Comparison of ENCODE assay signal across 8 cellular contexts in genomic region chrX:154486052-154486395, GRCh38. TPM values are rescaled to one million over a fixed set of nuclear protein-coding genes. Genes with fewer than 3 reads are reported as not detected.
A peak's percentile ranks its signal among the peaks of the same experiment; 100 is the strongest.
DNase-seq lines count a peak whose midpoint lies in the region; ATAC-seq and TF ChIP-seq lines count a peak whose summit lies in the region.

No MANE protein-coding gene starts in this region.

- peaks cover 28% of the 10 kb centered on the region for H3K4me1 ChIP-seq in OCI-LY3 (ENCODE audit: low read length)
- peaks cover 7% of the 10 kb centered on the region for H3K4me1 ChIP-seq in mammary epithelial cell (ENCODE audit: insufficient read depth, low read length)
- H3K4me1 ChIP-seq in liver (ENCODE audit: control insufficient read depth in 4 of 4, insufficient read depth in 4 of 4, low read length in 3 of 4): peaks cover 11 to 36% (median 20%) of the 10 kb centered on the region in 4 donors
- peaks cover 0 to 46% (median 31%) of the 10 kb centered on the region in 5 donors for H3K4me1 ChIP-seq in subcutaneous abdominal adipose tissue (ENCODE audit: control insufficient read depth in 5 of 5, insufficient read depth in 5 of 5, low read length in 5 of 5)

- dilution Hi-C loops in mammary epithelial cell (cut with HindIII; ENCODE audit: low sequenced_read_pairs): no loop called here

- no peak for TF ChIP-seq RAD21 in liver (IDR thresholded peaks at IDR 0.05)

- TF ChIP-seq CTCF in OCI-LY3 (IDR thresholded peaks at IDR 0.05; ENCODE audit: low read depth, low read length) (no peak), mammary epithelial cell (conservative IDR thresholded peaks at IDR 0.05 in 1 of 2, IDR thresholded peaks at IDR 0.05 in 1 of 2; ENCODE audit: extremely low read depth in 1 of 2, insufficient read depth in 1 of 2, low read depth in 1 of 2, low read length in 2 of 2) (no peak), liver (IDR thresholded peaks at IDR 0.05; ENCODE audit: low read depth, low read length, missing input control) (no peak)

- no TSS peak for BruUV-seq in mammary epithelial cell (replicated peaks; lab: Mats Ljungman, UMichigan)

- no peak overlapping the region for H2AFZ ChIP-seq in OCI-LY3 (ENCODE audit: low read depth, low read length)
- H2AFZ ChIP-seq in mammary epithelial cell (ENCODE audit: low read depth, low read length): peak overlapping the region; percentile 20

- DNase-seq in EL (peak; percentile 22), mammary epithelial cell (peak; percentile 17), foreskin melanocyte (no peak), GDM1 (lab: John Stamatoyannopoulos, UW) (no peak)

- peaks cover 19% of the 10 kb centered on the region for H3K36me3 ChIP-seq in OCI-LY3 (replicated peaks; ENCODE audit: low read depth, low read length)
- no peaks in the 10 kb centered on the region for H3K36me3 ChIP-seq in mammary epithelial cell (ENCODE audit: insufficient read depth, low read length)
- peaks cover 0 to 6% (median 2%) of the 10 kb centered on the region in 4 donors for H3K36me3 ChIP-seq in liver (ENCODE audit: control insufficient read depth in 4 of 4, insufficient read depth in 3 of 4, low read depth in 1 of 4, low read length in 3 of 4)
- H3K36me3 ChIP-seq in subcutaneous abdominal adipose tissue (ENCODE audit: control insufficient read depth in 5 of 5, insufficient read depth in 5 of 5, low read length in 5 of 5): peaks cover 0 to 26% (median 15%) of the 10 kb centered on the region in 5 donors

- peaks cover 24% of the 10 kb centered on the region for H3K79me2 ChIP-seq in OCI-LY3 (ENCODE audit: low read length)
- peaks cover 35% of the 10 kb centered on the region for H3K79me2 ChIP-seq in mammary epithelial cell (ENCODE audit: insufficient read depth, low read length)

- peak overlapping the region; percentile 62 for H3K27ac ChIP-seq in OCI-LY3 (ENCODE audit: low read length)
- no peak overlapping the region for H3K27ac ChIP-seq in mammary epithelial cell (ENCODE audit: insufficient read depth, low read depth, low read length)
- peak overlapping the region; percentile 67 to 73 for H3K27ac ChIP-seq in liver (ENCODE audit: low read depth in 1 of 2, low read length in 2 of 2)
- peak overlapping the region; percentile 37 for H3K27ac ChIP-seq in subcutaneous abdominal adipose tissue (ENCODE audit: low read depth, low read length)

- 18% methylated on average over 4 of the region's 35 CpGs for WGBS in mammary epithelial cell (ENCODE audit: low coverage, missing lambda C conversion rate)
- WGBS in liver: 3% methylated on average over 35 of the region's 35 CpGs

- H3K9ac ChIP-seq in OCI-LY3 (ENCODE audit: low read length) (peak overlapping the region; percentile 95), mammary epithelial cell (ENCODE audit: insufficient read depth, low read length) (no peak overlapping the region), liver (ENCODE audit: low read depth in 1 of 2, low read length in 2 of 2) (peak overlapping the region; percentile 20 to 31), subcutaneous abdominal adipose tissue (ENCODE audit: low read length in 5 of 5) (peak overlapping the region in 3 of 5 donors; percentile 43 to 46 (median 43))

- in situ Hi-C loops in mammary epithelial cell (cut with MboI; ENCODE audit: low sequenced_read_pairs in 2 of 2): no loop called here

- H3K4me2 ChIP-seq in OCI-LY3 (ENCODE audit: low read length): peak overlapping the region; percentile 94
- peak overlapping the region; percentile 83 for H3K4me2 ChIP-seq in mammary epithelial cell (ENCODE audit: insufficient read depth, low read depth, low read length)

- CTCF ChIA-PET in mammary epithelial cell (lab: Charles Lee; ENCODE audit: low non-redundant PET): interaction anchor here (0.7 kb wide), 2 partner anchors 46 to 113 kb away, joined by 3 to 5 read pairs; no protein-coding TSS in a partner anchor

- no peaks in the 10 kb centered on the region for H3K27me3 ChIP-seq in OCI-LY3 (ENCODE audit: low read depth, low read length)
- no peaks in the 10 kb centered on the region for H3K27me3 ChIP-seq in mammary epithelial cell (ENCODE audit: insufficient read depth, low read length)
- no peaks in the 10 kb centered on the region for H3K27me3 ChIP-seq in liver (ENCODE audit: control insufficient read depth in 4 of 4, insufficient read depth in 4 of 4, low read length in 3 of 4)
- peaks cover 0 to 12% (median 12%) of the 10 kb centered on the region in 5 donors for H3K27me3 ChIP-seq in subcutaneous abdominal adipose tissue (ENCODE audit: control insufficient read depth in 5 of 5, insufficient read depth in 4 of 5, low read length in 5 of 5)

- no peak for ATAC-seq in HG03175 (IDR thresholded peaks at IDR 0.05; ENCODE audit: unreplicated experiment)

- H3K4me3 ChIP-seq in OCI-LY3 (ENCODE audit: low read length): peak overlapping the region; percentile 98
- H3K4me3 ChIP-seq in mammary epithelial cell (replicated peaks in 1 of 3; ENCODE audit: insufficient read depth in 1 of 3, low read depth in 2 of 3, low read length in 3 of 3): peak overlapping the region; percentile 43 to 63 (median 61)
- H3K4me3 ChIP-seq in liver (ENCODE audit: low read depth in 1 of 3, low read length in 3 of 3): peak overlapping the region; percentile 59 to 86 (median 78)
- peak overlapping the region in 4 of 5 donors; percentile 50 to 68 (median 58) for H3K4me3 ChIP-seq in subcutaneous abdominal adipose tissue (ENCODE audit: low read depth in 1 of 5, low read length in 5 of 5)

- H4K20me1 ChIP-seq in OCI-LY3 (ENCODE audit: insufficient read depth, low read length) (no peaks in the 10 kb centered on the region), mammary epithelial cell (ENCODE audit: insufficient read depth, low read length) (no peaks in the 10 kb centered on the region)

- intact Hi-C loops in mammary epithelial cell (cut with micrococcal nuclease): loop anchor here (1.0 kb wide), 1 partner anchor 28 kb away; the partner anchor contains the start of gene PLXNA3

- no peaks in the 10 kb centered on the region for H3K9me3 ChIP-seq in OCI-LY3 (ENCODE audit: insufficient read depth, low read length)
- H3K9me3 ChIP-seq in mammary epithelial cell (replicated peaks; ENCODE audit: insufficient read depth, low read length): no peaks in the 10 kb centered on the region
- H3K9me3 ChIP-seq in liver (ENCODE audit: control insufficient read depth in 4 of 4, low read length in 3 of 4): no peaks in the 10 kb centered on the region
- peaks cover 0 to 3% (median 0%) of the 10 kb centered on the region in 5 donors for H3K9me3 ChIP-seq in subcutaneous abdominal adipose tissue (ENCODE audit: control insufficient read depth in 5 of 5, low read length in 5 of 5)

TF ChIP-seq in liver, 16 proteins besides CTCF, POLR2A, EP300 and RAD21 (continues in another document):
- no peak for TF ChIP-seq HNF4A (conservative IDR thresholded peaks at IDR 0.05)
- TF ChIP-seq TAF1 (conservative IDR thresholded peaks at IDR 0.05): no peak
- TF ChIP-seq MAX (IDR thresholded peaks at IDR 0.05): no peak
- no peak for TF ChIP-seq FOXA2 (IDR thresholded peaks at IDR 0.05)
- no peak for TF ChIP-seq RXRA (IDR thresholded peaks at IDR 0.05)
- TF ChIP-seq ZBTB33 (IDR thresholded peaks at IDR 0.05): no peak
- TF ChIP-seq GABPA (IDR thresholded peaks at IDR 0.05 in 1 of 2, conservative IDR thresholded peaks at IDR 0.05 in 1 of 2): no peak
- TF ChIP-seq YY1 (IDR thresholded peaks at IDR 0.05): no peak

RNA-seq across cellular contexts. Expression of gene UBL4A, which starts 0.4 kb away (rescaled TPM):
- total RNA-seq in mammary epithelial cell: 10 to 100 TPM; 30.5 to 33.2 TPM
- 36.6 TPM for polyA plus RNA-seq in mammary epithelial cell
- 21.6 TPM for polyA minus RNA-seq in mammary epithelial cell
- 10 to 100 TPM; 19.8 to 22.2 TPM for total RNA-seq in liver
- polyA plus RNA-seq in liver: 10 to 100 TPM; 13.9 to 21.9 TPM

RNA-seq across cellular contexts. Expression of gene SLC10A3, which starts 4.4 kb away (rescaled TPM):
- total RNA-seq in mammary epithelial cell (10 to 100 TPM; 27.2 to 29.6 TPM), liver (1 to 10 TPM; 3.5 to 5.6 TPM)
- polyA plus RNA-seq in mammary epithelial cell (29.3 TPM), liver (1 to 10 TPM; 3.2 to 5.4 TPM)
- polyA minus RNA-seq in mammary epithelial cell: 20.1 TPM

RNA-seq across cellular contexts. Expression of gene LAGE3, which starts 6.9 kb away (rescaled TPM):
- total RNA-seq in mammary epithelial cell (1 to 10 TPM; 5.3 to 6.5 TPM), liver (10 to 100 TPM in 1 of 2 donors, 1 to 10 TPM in 1; 8.5 to 18.1 TPM)
- polyA plus RNA-seq in mammary epithelial cell (7.3 TPM), liver (10 to 100 TPM; 12.4 to 13.1 TPM)
- not detected for polyA minus RNA-seq in mammary epithelial cell

RNA-seq across cellular contexts. Expression of gene PLXNA3, which starts 27.9 kb away (rescaled TPM):
- total RNA-seq in mammary epithelial cell (10 to 100 TPM; 21.2 to 56.9 TPM), liver (1 to 10 TPM; 1.1 to 1.7 TPM)
- polyA plus RNA-seq in mammary epithelial cell (29.4 TPM), liver (1 to 10 TPM; 1.3 to 1.7 TPM)
- 55.2 TPM for polyA minus RNA-seq in mammary epithelial cell

RNA-seq across cellular contexts. Expression of gene FAM3A, which starts 30.0 kb away (rescaled TPM):
- total RNA-seq in mammary epithelial cell (10 to 100 TPM; 24.3 to 41.4 TPM), liver (10 to 100 TPM; 11.6 to 33.5 TPM)
- polyA plus RNA-seq in mammary epithelial cell (29.2 TPM), liver (10 to 100 TPM; 35.0 to 36.3 TPM)
- polyA minus RNA-seq in mammary epithelial cell: 9.1 TPM

Comparison
In these comparisons a context has a peak if more than half of its experiments do, and no peak if none do; other contexts are left out.
1. DNase-seq: peak in EL (single experiment) and mammary epithelial cell (single experiment); none in foreskin melanocyte (single experiment) and GDM1 (single experiment).
2. RNA of gene SLC10A3, which starts 4.4 kb away (total RNA-seq): 27.2 to 29.6 TPM in mammary epithelial cell; 3.5 to 5.6 TPM in liver; every median in the first group is over 4 times any median in the second.
3. Peak in every context shown above with its lines, with median percentiles within 50 percentile points of each other: H3K4me3 ChIP-seq.